ENCODE assay signal across 30 cellular contexts in the genomic region with DNA sequence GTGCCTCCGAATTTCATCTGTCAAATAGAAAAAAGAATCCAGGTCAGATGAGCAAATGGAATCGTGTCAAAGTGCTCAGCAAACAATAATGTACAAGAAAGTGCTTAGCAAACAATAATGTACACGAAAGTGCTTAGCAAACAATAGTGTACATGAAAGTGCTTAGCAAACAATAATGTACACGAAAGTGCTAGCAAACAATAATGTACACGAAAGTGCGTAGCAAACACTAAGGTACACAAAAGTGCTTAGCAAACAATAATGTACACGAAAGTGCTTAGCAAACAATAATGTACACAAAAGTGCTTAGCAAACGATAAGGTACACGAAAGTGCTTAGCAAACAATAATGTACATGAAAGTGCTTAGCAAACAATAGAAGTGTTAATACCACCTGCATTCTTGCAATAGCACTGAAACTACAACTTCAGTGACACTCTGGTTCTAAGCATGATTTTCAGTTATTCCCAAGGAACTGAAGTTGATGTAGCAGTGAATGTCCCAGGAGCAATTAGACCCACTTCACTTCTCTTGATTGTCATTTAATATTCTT. TPM values are rescaled to one million over a fixed set of nuclear protein-coding genes. Genes with fewer than 3 reads are reported as not detected.
"Had no signal": no experiment of that assay in that cellular context is flagged by ENCODE, and none has a peak within 500 bp of the region (broad histone marks: within the 10 kb centered on the region; RNA-seq: fewer than 3 reads in every experiment).

No MANE protein-coding gene starts in this region.

- H3K27me3 ChIP-seq: adrenal gland, body of pancreas, gastrocnemius medialis had no signal

- H3K36me3 ChIP-seq: adrenal gland, esophagus muscularis mucosa, gastrocnemius medialis, heart left ventricle, WERI-Rb-1 had no signal

- H3K4me3 ChIP-seq: adrenal gland, body of pancreas, esophagus muscularis mucosa, gastrocnemius medialis, heart left ventricle had no signal

- ATAC-seq: activated CD4-positive, CD25-positive, alpha-beta regulatory T cell treated with anti-CD3 and anti-CD28 coated beads, Interleukin-2, amount 50 U/mL, for 24 hours; activated CD8-positive, alpha-beta T cell treated with anti-CD3 and anti-CD28 coated beads for 36 hours; activated naive CD8-positive, alpha-beta T cell treated with anti-CD3 and anti-CD28 coated beads, Interleukin-2, amount 50 U/mL, for 24 hours; activated T-cell treated with anti-CD3 and anti-CD28 coated beads, Interleukin-2, amount 50 U/mL, for 4 hours; body of pancreas; effector memory CD8-positive, alpha-beta T cell; foreskin keratinocyte; gastrocnemius medialis; heart left ventricle had no signal

- FAIRE-seq: colon had no signal

- H3K4me1 ChIP-seq: adrenal gland, body of pancreas, esophagus muscularis mucosa, foreskin keratinocyte, gastrocnemius medialis, heart left ventricle had no signal

- H3K9me3 ChIP-seq: adrenal gland, body of pancreas, esophagus muscularis mucosa, gastrocnemius medialis, heart left ventricle had no signal

- DNase-seq: activated B cell treated with CpG ODN at 0.5 μM for 24 hours; activated CD4-positive, alpha-beta T cell treated with anti-CD3 and anti-CD28 coated beads for 48 hours; activated CD4-positive, alpha-beta T cell treated with anti-CD3 and anti-CD28 coated beads, Interleukin-2, amount 50 U/mL, for 1 hour; activated CD4-positive, alpha-beta T cell treated with anti-CD3 and anti-CD28 coated beads, Interleukin-2, amount 50 U/mL, for 48 hours; activated CD8-positive, alpha-beta memory T cell treated with anti-CD3 and anti-CD28 coated beads for 24 hours; activated CD8-positive, alpha-beta T cell treated with anti-CD3 and anti-CD28 coated beads for 36 hours; activated effector memory CD4-positive, alpha-beta T cell treated with Interleukin-2 at 50 U/mL for 16 hours; activated naive CD4-positive, alpha-beta T cell treated with anti-CD3 and anti-CD28 coated beads for 36 hours; activated naive CD8-positive, alpha-beta T cell treated with anti-CD3 and anti-CD28 coated beads for 36 hours; activated naive CD8-positive, alpha-beta T cell treated with anti-CD3 and anti-CD28 coated beads, Interleukin-2, amount 50 U/mL, for 24 hours; activated T-cell treated with anti-CD3 and anti-CD28 coated beads, Interleukin-2, amount 50 U/mL, for 4 hours; adrenal gland; amygdala; aorta; body of pancreas; caudate nucleus; cortex of kidney; dermis blood vessel endothelial cell; effector CD4-positive, alpha-beta T cell; effector memory CD8-positive, alpha-beta T cell; erythroblast; foreskin keratinocyte; gastrocnemius medialis; glutamatergic neuron; heart left ventricle; T1000; WERI-Rb-1 had no signal

- H3K27ac ChIP-seq: adrenal gland, body of pancreas, esophagus muscularis mucosa, foreskin keratinocyte, gastrocnemius medialis, heart left ventricle, WERI-Rb-1 had no signal

RNA-seq across cellular contexts. Expression of a gene that starts 33.4 kb away (rescaled TPM):
- polyA plus RNA-seq: adrenal gland, aorta, foreskin keratinocyte, heart left ventricle had no signal
